ENCODE assay signal across 24 cellular contexts in genomic region chr6:161915456-161915964, GRCh38.
"Had no signal": no experiment of that assay in that cellular context is flagged by ENCODE, and none has a peak within 500 bp of the region (broad histone marks: within the 10 kb centered on the region; RNA-seq: fewer than 3 reads in every experiment).

No MANE protein-coding gene starts in this region.

- H3K4me3 Mint-ChIP-seq: dendritic cell treated with granulocyte-macrophage colony-stimulating factor and Interleukin-4, amounts not matched to agents 40 ng/mL and 50 ng/mL, for 4 days; effector memory CD8-positive, alpha-beta T cell; endodermal cell had no signal

- H3K4me1 Mint-ChIP-seq: endodermal cell had no signal

- DNase-seq: colonic mucosa; cortex of kidney; dermis blood vessel endothelial cell; dorsolateral prefrontal cortex; effector CD4-positive, alpha-beta T cell; effector CD8-positive, alpha-beta T cell; effector memory CD4-positive, alpha-beta T cell; effector memory CD8-positive, alpha-beta T cell; endodermal cell; erythroblast; esophagus squamous epithelium; foreskin fibroblast; foreskin keratinocyte; foreskin melanocyte; gastrocnemius medialis; glutamatergic neuron; head of caudate nucleus; heart left ventricle; heart right ventricle had no signal

- H3K27me3 Mint-ChIP-seq: dendritic cell treated with granulocyte-macrophage colony-stimulating factor and Interleukin-4, amounts not matched to agents 40 ng/mL and 50 ng/mL, for 4 days; effector memory CD8-positive, alpha-beta T cell had no signal

- H3K9me3 ChIP-seq: colonic mucosa, esophagus muscularis mucosa, esophagus squamous epithelium, gastrocnemius medialis, gastroesophageal sphincter, heart left ventricle, heart right ventricle had no signal

- H3K4me1 ChIP-seq: colonic mucosa, esophagus muscularis mucosa, esophagus squamous epithelium, foreskin keratinocyte, gastrocnemius medialis, gastroesophageal sphincter, heart left ventricle, heart right ventricle had no signal

- H3K36me3 ChIP-seq: colonic mucosa, esophagus muscularis mucosa, esophagus squamous epithelium, gastrocnemius medialis, gastroesophageal sphincter, heart left ventricle, heart right ventricle had no signal

- H3K27ac ChIP-seq: colonic mucosa, coronary artery, dorsolateral prefrontal cortex, epithelial cell of prostate, esophagus muscularis mucosa, esophagus squamous epithelium, foreskin keratinocyte, gastrocnemius medialis, gastroesophageal sphincter, heart left ventricle, heart right ventricle had no signal

- H3K27me3 ChIP-seq: colonic mucosa, dorsolateral prefrontal cortex, esophagus muscularis mucosa, esophagus squamous epithelium, foreskin keratinocyte, gastrocnemius medialis, gastroesophageal sphincter, heart left ventricle, heart right ventricle had no signal

- H3K4me3 ChIP-seq: colonic mucosa, coronary artery, dorsolateral prefrontal cortex, esophagus muscularis mucosa, esophagus squamous epithelium, gastrocnemius medialis, gastroesophageal sphincter, heart left ventricle, heart right ventricle had no signal

- H3K27ac Mint-ChIP-seq: dendritic cell treated with granulocyte-macrophage colony-stimulating factor and Interleukin-4, amounts not matched to agents 40 ng/mL and 50 ng/mL, for 4 days; effector memory CD8-positive, alpha-beta T cell; endodermal cell had no signal

- H3K9me3 Mint-ChIP-seq: dendritic cell treated with granulocyte-macrophage colony-stimulating factor and Interleukin-4, amounts not matched to agents 40 ng/mL and 50 ng/mL, for 4 days; effector memory CD8-positive, alpha-beta T cell; endodermal cell had no signal
